Comparison of ENCODE assay signal across 8 cellular contexts in the genomic region with DNA sequence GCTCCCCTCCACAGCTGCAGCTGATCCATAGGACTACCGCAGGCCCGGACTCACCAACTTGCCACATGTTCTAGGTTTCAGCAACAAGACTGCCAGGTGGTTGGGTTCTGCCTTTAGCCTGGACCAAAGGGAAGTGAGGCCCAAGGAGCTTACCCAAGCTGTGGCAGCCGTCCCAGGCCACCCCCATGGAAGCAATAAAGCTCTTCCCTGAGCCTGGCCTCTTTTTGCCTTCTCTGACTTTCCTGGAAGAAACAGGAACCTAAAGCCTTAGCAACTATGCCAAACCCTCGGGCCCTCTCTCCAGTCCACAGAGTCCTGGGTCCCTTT.
"Had no signal": no experiment of that assay in that cellular context is flagged by ENCODE, and none has a peak within 500 bp of the region (broad histone marks: within the 10 kb centered on the region; RNA-seq: fewer than 3 reads in every experiment).

No MANE protein-coding gene starts in this region.

- H3K4me3 ChIP-seq: pancreas, thoracic aorta had no signal

- H3K9me3 ChIP-seq: pancreas, thoracic aorta had no signal

- ATAC-seq: activated T-cell treated with anti-CD3 and anti-CD28 coated beads, Interleukin-2, amount 50 U/mL, for 72 hours; pancreas; stimulated activated effector memory CD8-positive, alpha-beta T cell treated with anti-CD3 and anti-CD28 coated beads, Interleukin-12 subunit alpha, Interleukin-12 subunit beta, amount 100 ng/mL, for 72 hours had no signal

- FAIRE-seq: colon, frontal cortex, pancreas had no signal

- H3K27ac ChIP-seq: pancreas, thoracic aorta had no signal

- H3K27me3 ChIP-seq: pancreas had no signal

- DNase-seq: activated CD8-positive, alpha-beta memory T cell treated with anti-CD3 and anti-CD28 coated beads, Interleukin-2, amount 50 U/mL, for 48 hours; activated gamma-delta T cell; pancreas had no signal

- H3K36me3 ChIP-seq: pancreas, thoracic aorta had no signal
